ENCODE assay signal across 10 cellular contexts in the genomic region with DNA sequence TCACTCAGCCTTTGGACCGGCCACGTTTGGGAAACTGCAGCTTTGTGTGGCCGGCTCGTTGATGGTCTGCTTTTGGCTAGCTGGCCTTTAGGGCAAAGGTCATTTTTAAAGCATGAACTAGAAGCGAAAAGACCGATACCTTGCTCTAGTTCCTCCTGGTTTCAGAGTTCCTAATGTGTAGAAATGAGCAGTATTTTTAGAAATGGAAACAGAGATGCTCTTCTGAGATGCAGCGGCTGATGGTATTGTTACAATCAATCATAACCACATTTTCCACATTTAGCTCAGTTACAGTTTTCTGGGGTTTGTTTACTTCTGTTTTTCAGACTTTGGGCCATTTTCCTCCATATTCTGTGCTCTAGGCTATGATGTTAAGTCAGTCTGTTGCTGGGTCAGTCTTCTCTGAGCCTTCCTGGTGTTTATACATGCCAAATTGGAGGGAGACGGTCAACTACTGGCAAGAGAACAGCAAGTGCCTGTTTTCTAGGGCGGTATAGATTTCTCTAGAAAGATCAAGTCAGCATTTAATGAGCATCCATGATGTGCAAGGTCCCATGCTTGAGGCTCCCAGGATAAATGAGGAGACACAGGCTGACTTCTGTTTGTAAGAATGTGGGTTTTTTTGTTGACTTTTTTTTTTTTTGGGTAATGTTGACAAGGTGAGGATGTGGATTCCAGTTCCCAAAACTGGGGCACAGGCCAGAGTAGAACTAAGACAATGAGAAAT. TPM values are rescaled to one million over a fixed set of nuclear protein-coding genes. Genes with fewer than 3 reads are reported as not detected.
DNase-seq lines count a peak whose midpoint lies in the region; ATAC-seq and TF ChIP-seq lines count a peak whose summit lies in the region.
"Had no signal": no experiment of that assay in that cellular context is flagged by ENCODE, and none has a peak within 500 bp of the region (broad histone marks: within the 10 kb centered on the region; RNA-seq: fewer than 3 reads in every experiment).

No MANE protein-coding gene starts in this region.

- H3K27me3 ChIP-seq in layer of hippocampus (ENCODE audit: control insufficient read depth, insufficient read depth, low read length) = no peaks in the 10 kb centered on the region
- no peaks in the 10 kb centered on the region for H3K27me3 ChIP-seq in H9 (ENCODE audit: insufficient read depth, low read length)
- no peaks in the 10 kb centered on the region for H3K27me3 ChIP-seq in thyroid gland
- H3K27me3 ChIP-seq: SJSA1 had no signal

- ATAC-seq in GM21390 (IDR thresholded peaks at IDR 0.05; ENCODE audit: unreplicated experiment) (peak; percentile 94), HG03469 (IDR thresholded peaks at IDR 0.05; ENCODE audit: unreplicated experiment) (peak; percentile 91)

- no peak overlapping the region for H2BK5ac ChIP-seq in H9 (ENCODE audit: insufficient read length, low read length)

- H3K9ac ChIP-seq in H9 (ENCODE audit: extremely low read depth, insufficient read length, low read length) = no peak overlapping the region
- H3K9ac ChIP-seq: parathyroid adenoma had no signal

- no peak overlapping the region for H2BK20ac ChIP-seq in H9 (ENCODE audit: low read depth, low read length, poor library complexity, severe bottlenecking)

- no peak overlapping the region for H4K5ac ChIP-seq in H9 (ENCODE audit: insufficient read length, low read depth, low read length)

- no peak overlapping the region for H2BK15ac ChIP-seq in H9 (ENCODE audit: low read depth, low read length)

- peaks cover 3% of the 10 kb centered on the region for H3K23me2 ChIP-seq in H9 (ENCODE audit: insufficient read length, low read depth, low read length, poor library complexity, severe bottlenecking)

- H3K4me1 Mint-ChIP-seq in H9 = peaks cover 8 to 17% of the 10 kb centered on the region in 2 experiments

- H3T11ph ChIP-seq in H9 (ENCODE audit: low read length) = no peak overlapping the region

- in situ Hi-C loops in GM13976 (cut with MboI; ENCODE audit: low sequenced_read_pairs, unreplicated experiment) = no loop called here

- no peak overlapping the region for H3K4me3 Mint-ChIP-seq in H9

- H3K14ac ChIP-seq in H9 (ENCODE audit: insufficient read depth, low read length) = no peak overlapping the region

- no peak overlapping the region for H2AK5ac ChIP-seq in H9 (ENCODE audit: insufficient read length, low read length)

- no peak overlapping the region for H3K4ac ChIP-seq in H9 (ENCODE audit: low read depth, low read length)

- no peaks in the 10 kb centered on the region for H3K9me3 ChIP-seq in H9 (ENCODE audit: control insufficient read depth, low read depth, low read length)
- no peaks in the 10 kb centered on the region for H3K9me3 ChIP-seq in thyroid gland
- H3K9me3 ChIP-seq: SJSA1 had no signal

- TF ChIP-seq POLR2A in thyroid gland (IDR thresholded peaks at IDR 0.05) = no peak

- H3K18ac ChIP-seq in H9 (ENCODE audit: insufficient read length, low read depth, low read length) = no peak overlapping the region

- no peak overlapping the region for H3K56ac ChIP-seq in H9 (ENCODE audit: insufficient read length, low read depth, low read length)

- no peaks in the 10 kb centered on the region for H3K9me3 Mint-ChIP-seq in H9

- H2BK12ac ChIP-seq in H9 (ENCODE audit: insufficient read length, low read depth, low read length) = no peak overlapping the region

- H3K79me2 ChIP-seq in H9 (ENCODE audit: insufficient read depth, low read length) = peaks cover 2% of the 10 kb centered on the region; the same call in 1 of the 2 replicates

- intact Hi-C loops in thyroid gland (cut with DNase I) = no loop called here

- WGBS in H9 (ENCODE audit: extremely low coverage, insufficient read length, low lambda C conversion rate) = no CpG with 5 or more reads among the region's 9 CpGs
- 72 to 90% methylated on average over 9 of the region's 9 CpGs for WGBS in thyroid gland, 2 donors

- no peaks in the 10 kb centered on the region; the same call in 1 of the 2 replicates for H3K27me3 Mint-ChIP-seq in H9 (ENCODE audit: low read depth)

- TF ChIP-seq CTCF in GM13976 (IDR thresholded peaks at IDR 0.05; ENCODE audit: borderline replicate concordance, control extremely low read depth, extremely low read depth, insufficient read depth, missing control alignments) (no peak), H9 (conservative IDR thresholded peaks at IDR 0.05) (no peak), thyroid gland (IDR thresholded peaks at IDR 0.05) (no peak), foreskin fibroblast (IDR thresholded peaks at IDR 0.05; ENCODE audit: low read depth, low read length) (no peak)

- H3K4me3 ChIP-seq in thyroid gland (replicated peaks in 1 of 3) (no peak overlapping the region), foreskin fibroblast (ENCODE audit: low read depth in 1 of 2, low read length in 2 of 2) (no peak overlapping the region)
- H3K4me3 ChIP-seq: SJSA1 had no signal

- no peak overlapping the region for H2BK120ac ChIP-seq in H9 (ENCODE audit: low read depth, low read length, poor library complexity, severe bottlenecking)

- no peak overlapping the region for H3K4me2 ChIP-seq in H9 (ENCODE audit: insufficient read depth, insufficient read length, low read length)

- no peak overlapping the region for H4K8ac ChIP-seq in H9 (replicated peaks; ENCODE audit: insufficient read length, low read depth, low read length)

- H2AFZ ChIP-seq in H9 (ENCODE audit: low read length) = no peak overlapping the region
- H2AFZ ChIP-seq: parathyroid adenoma had no signal

- H3K36me3 ChIP-seq in thyroid gland = no peaks in the 10 kb centered on the region
- H3K36me3 ChIP-seq: SJSA1 had no signal

- peak overlapping the region; percentile 36 for H3K27ac ChIP-seq in layer of hippocampus (ENCODE audit: low read depth, low read length)
- no peak overlapping the region for H3K27ac ChIP-seq in H9 (ENCODE audit: insufficient read length, low read depth, low read length)
- no peak overlapping the region for H3K27ac ChIP-seq in thyroid gland
- H3K27ac ChIP-seq: parathyroid adenoma, SJSA1 had no signal

- H3K36me3 Mint-ChIP-seq in H9 (ENCODE audit: insufficient read depth in 1 of 3, low read depth in 3 of 3) = peaks cover 17 to 24% (median 23%) of the 10 kb centered on the region in 3 experiments

- no peaks in the 10 kb centered on the region for H3K79me1 ChIP-seq in H9 (ENCODE audit: insufficient read depth, low read depth, low read length, poor library complexity, severe bottlenecking)

- DNase-seq in GM13976 (ENCODE audit: low spot score) (peak; percentile 67), H9 (no peak), thyroid gland (no peak), foreskin fibroblast (no peak)
- DNase-seq in activated CD4-positive, alpha-beta T cell treated with anti-CD3 and anti-CD28 coated beads, Interleukin-2, amount 50 U/mL, for 1 hour = no peak

- H4K20me1 ChIP-seq in H9 (ENCODE audit: control insufficient read depth, insufficient read depth, insufficient read length) = no peaks in the 10 kb centered on the region

- no peak overlapping the region for H3K23ac ChIP-seq in H9 (ENCODE audit: insufficient read length, low read depth, low read length)

- no peak overlapping the region for H4K91ac ChIP-seq in H9 (ENCODE audit: insufficient read length, low read depth, low read length)

- H3K4me1 ChIP-seq in H9 (ENCODE audit: insufficient read depth, low read length) (peaks cover 4% of the 10 kb centered on the region; the same call in 1 of the 2 replicates), thyroid gland (no peaks in the 10 kb centered on the region)
- H3K4me1 ChIP-seq: parathyroid adenoma had no signal

- H3K27ac Mint-ChIP-seq in H9 = no peak overlapping the region

RNA-seq across cellular contexts. Expression of a gene that starts 28.0 kb away (rescaled TPM):
- total RNA-seq in H9 (2021) (9.8 and 10.6 TPM in 2 replicates), thyroid gland (10 to 100 TPM in 2 of 4 donors, 1 to 10 TPM in 2; 8.0 to 12.2 (median 10.6) TPM)
